8 cellular contexts compared by ENCODE assay signal in genomic region chr19:1264801-1265610, GRCh38. TPM values are rescaled to one million over a fixed set of nuclear protein-coding genes. Genes with fewer than 3 reads are reported as not detected.
DNase-seq lines count a peak whose midpoint lies in the region; ATAC-seq and TF ChIP-seq lines count a peak whose summit lies in the region.

No MANE protein-coding gene starts in this region.

- TF ChIP-seq CTCF in GM13977 (IDR thresholded peaks at IDR 0.05; ENCODE audit: extremely low read depth, insufficient read depth, missing control alignments) (no peak), RWPE1 (conservative IDR thresholded peaks at IDR 0.05; ENCODE audit: low read depth) (no peak), endothelial cell (IDR thresholded peaks at IDR 0.05; ENCODE audit: unreplicated experiment) (no peak)

- peak; percentile 66 for DNase-seq in GM13977 (ENCODE audit: low spot score)
- DNase-seq in RWPE1 (ENCODE audit: low spot score) = peak; percentile 81
- DNase-seq in endothelial cell (ENCODE audit: low spot score) = peak; percentile 60
- DNase-seq in naive thymus-derived CD8-positive, alpha-beta T cell = no peak
- DNase-seq in HPDE6-E6E7 (ENCODE audit: extremely low spot score) = no peak
- no peak for DNase-seq in occipital lobe (lab: John Stamatoyannopoulos, UW)
- DNase-seq in activated effector memory CD4-positive, alpha-beta T cell treated with anti-CD3 and anti-CD28 coated beads, Interleukin-2, amount 50 U/mL, for 16 hours = no peak

- in situ Hi-C loops in GM13977 (cut with MboI; ENCODE audit: low pct_unique_long_range_greater_than_20kb, low sequenced_read_pairs, unreplicated experiment) = no loop called here

- H3K4me3 Mint-ChIP-seq in endothelial cell (ENCODE audit: unreplicated experiment) = peak overlapping the region; percentile 85
- H3K4me3 Mint-ChIP-seq in naive thymus-derived CD8-positive, alpha-beta T cell = peak overlapping the region in 9 of 10 donors; percentile 47 to 76 (median 67)

- peaks cover 25% of the 10 kb centered on the region for H3K4me1 Mint-ChIP-seq in endothelial cell (ENCODE audit: unreplicated experiment)
- peaks cover 34 to 70% (median 62%) of the 10 kb centered on the region in 4 donors for H3K4me1 Mint-ChIP-seq in naive thymus-derived CD8-positive, alpha-beta T cell

- H3K27me3 Mint-ChIP-seq in endothelial cell (ENCODE audit: unreplicated experiment) = peaks cover 22% of the 10 kb centered on the region
- H3K27me3 Mint-ChIP-seq in naive thymus-derived CD8-positive, alpha-beta T cell = no peaks in the 10 kb centered on the region

- CTCF ChIA-PET in RWPE1 (lab: Yijun Ruan, JAX) = interaction anchor here (1.8 to 10.3 kb wide), 2 partner anchors 16 to 20 kb away, joined by 4 to 116 read pairs; no protein-coding TSS in a partner anchor

- H3K27ac ChIP-seq in RWPE1 = peak overlapping the region; percentile 100

- peak overlapping the region; percentile 30 for H3K27ac Mint-ChIP-seq in endothelial cell (ENCODE audit: unreplicated experiment)
- H3K27ac Mint-ChIP-seq in naive thymus-derived CD8-positive, alpha-beta T cell = peak overlapping the region in 9 of 10 donors; percentile 5 to 91 (median 83)

- H3K9me3 Mint-ChIP-seq in endothelial cell (ENCODE audit: unreplicated experiment) = no peaks in the 10 kb centered on the region
- H3K9me3 Mint-ChIP-seq in naive thymus-derived CD8-positive, alpha-beta T cell = no peaks in the 10 kb centered on the region

- ATAC-seq in naive thymus-derived CD8-positive, alpha-beta T cell = no peak
- ATAC-seq in GM19397 (IDR thresholded peaks at IDR 0.05; ENCODE audit: unreplicated experiment) = no peak

- no peaks in the 10 kb centered on the region for H3K36me3 Mint-ChIP-seq in endothelial cell (ENCODE audit: low read depth, unreplicated experiment)
- peaks cover 0 to 1% (median 0%) of the 10 kb centered on the region in 3 donors for H3K36me3 Mint-ChIP-seq in naive thymus-derived CD8-positive, alpha-beta T cell

- POLR2A ChIA-PET in RWPE1 (lab: Yijun Ruan, JAX; ENCODE audit: low non-redundant PET) = interaction anchor here (0.5 to 1.0 kb wide), 4 partner anchors 12 to 759 kb away, joined by 3 read pairs; partner anchors contain the start of gene ATP5F1D
- POLR2A ChIA-PET in naive thymus-derived CD8-positive, alpha-beta T cell (lab: Charles Lee) = interaction anchor here (0.6 to 12.2 kb wide), 6 partner anchors 10 to 732 kb away, joined by 3 to 594 read pairs (median 14); partner anchors contain the start of genes ATP5F1D, CBARP, FAM174C and MIDN

RNA-seq across cellular contexts. Expression of gene CIRBP, which starts 4.1 kb away (rescaled TPM):
- total RNA-seq in endothelial cell (ENCODE audit: unreplicated experiment) (315 TPM), occipital lobe (598 TPM)
- 100 to 1,000 TPM; 565 to 579 TPM for total RNA-seq in naive thymus-derived CD8-positive, alpha-beta T cell
- 100 to 1,000 TPM; 204 to 273 (median 262) TPM for polyA plus RNA-seq in naive thymus-derived CD8-positive, alpha-beta T cell

RNA-seq across cellular contexts. Expression of gene FAM174C, which starts 10.3 kb away (rescaled TPM):
- total RNA-seq in endothelial cell (ENCODE audit: unreplicated experiment) = 22.7 TPM
- total RNA-seq in naive thymus-derived CD8-positive, alpha-beta T cell = 10 to 100 TPM; 46.3 to 47.5 TPM
- 100 to 1,000 TPM in 1 of 3 donors, 10 to 100 TPM in 2; 66.7 to 104 (median 95.5) TPM for polyA plus RNA-seq in naive thymus-derived CD8-positive, alpha-beta T cell
- total RNA-seq in occipital lobe = 6.7 TPM

RNA-seq across cellular contexts. Expression of gene MIDN, which starts 16.6 kb away (rescaled TPM):
- total RNA-seq in endothelial cell (ENCODE audit: unreplicated experiment) (204 TPM), occipital lobe (15.3 TPM)
- total RNA-seq in naive thymus-derived CD8-positive, alpha-beta T cell = 10 to 100 TPM; 31.2 to 35.4 TPM
- 1 to 10 TPM; 1.1 to 8.2 (median 6.6) TPM for polyA plus RNA-seq in naive thymus-derived CD8-positive, alpha-beta T cell

RNA-seq across cellular contexts. Expression of gene EFNA2, which starts 20.7 kb away (rescaled TPM):
- total RNA-seq in endothelial cell (ENCODE audit: unreplicated experiment) (14.6 TPM), occipital lobe (8.1 TPM)
- not detected for total RNA-seq in naive thymus-derived CD8-positive, alpha-beta T cell
- not detected for polyA plus RNA-seq in naive thymus-derived CD8-positive, alpha-beta T cell

RNA-seq across cellular contexts. Expression of gene ATP5F1D, which starts 23.5 kb away (rescaled TPM):
- 175 TPM for total RNA-seq in endothelial cell (ENCODE audit: unreplicated experiment)
- total RNA-seq in naive thymus-derived CD8-positive, alpha-beta T cell = 10 to 100 TPM; 83.9 to 89.0 TPM
- 100 to 1,000 TPM; 214 to 264 (median 262) TPM for polyA plus RNA-seq in naive thymus-derived CD8-positive, alpha-beta T cell
- 11.9 TPM for total RNA-seq in occipital lobe

Comparison
In these comparisons a context has a peak if more than half of its experiments do, and no peak if none do; other contexts are left out.
1. DNase-seq: peak in GM13977 (single experiment), RWPE1 (single experiment) and endothelial cell (single experiment); none in naive thymus-derived CD8-positive, alpha-beta T cell (0 of 10), HPDE6-E6E7 (single experiment), occipital lobe (single experiment) and activated effector memory CD4-positive, alpha-beta T cell treated with anti-CD3 and anti-CD28 coated beads, Interleukin-2, amount 50 U/mL, for 16 hours (single experiment).